ENCODE assay signal across 26 cellular contexts in the genomic region with DNA sequence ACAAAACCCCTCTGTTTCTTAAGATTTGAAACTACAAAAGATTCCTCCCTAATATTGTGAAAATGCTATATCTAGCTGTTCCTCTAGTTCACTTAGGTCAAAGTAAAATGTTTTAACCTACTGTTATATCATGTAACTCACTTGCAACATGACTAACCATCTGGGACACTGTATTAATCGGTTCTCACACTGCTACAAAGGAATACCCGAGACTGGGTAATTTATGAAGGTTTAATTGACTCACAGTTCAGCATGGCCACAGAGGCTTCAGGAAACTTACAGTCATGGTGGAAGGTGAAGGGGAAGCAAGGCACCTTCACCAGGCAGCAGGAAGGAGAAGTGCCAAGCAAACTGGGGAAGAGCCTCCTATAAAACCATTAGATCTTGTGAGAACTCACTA. TPM values are rescaled to one million over a fixed set of nuclear protein-coding genes. Genes with fewer than 3 reads are reported as not detected.
DNase-seq lines count a peak whose midpoint lies in the region; ATAC-seq and TF ChIP-seq lines count a peak whose summit lies in the region.
"Had no signal": no experiment of that assay in that cellular context is flagged by ENCODE, and none has a peak within 500 bp of the region (broad histone marks: within the 10 kb centered on the region; RNA-seq: fewer than 3 reads in every experiment).

No MANE protein-coding gene starts in this region.

- no peak for TF ChIP-seq POLR2A in gastroesophageal sphincter (IDR thresholded peaks at IDR 0.05)

- no peak for TF ChIP-seq CTCF in gastroesophageal sphincter (IDR thresholded peaks at IDR 0.05)

- H3K27me3 ChIP-seq in gastroesophageal sphincter = no peaks in the 10 kb centered on the region
- H3K27me3 ChIP-seq: brain microvascular endothelial cell, esophagus muscularis mucosa, foreskin keratinocyte, heart right ventricle had no signal

- no peaks in the 10 kb centered on the region for H3K27me3 Mint-ChIP-seq in activated naive CD4-positive, alpha-beta T cell treated with anti-CD3 and anti-CD28 coated beads for 36 hours (ENCODE audit: low read depth)
- H3K27me3 Mint-ChIP-seq: activated CD4-positive, alpha-beta T cell treated with anti-CD3 and anti-CD28 coated beads, Interleukin-2, amount 10 ng/mL, durations not matched to agents 7 days and 5 days; naive B cell; stimulated activated naive B cell treated with anti-CD40 and anti-IgM and Interleukin-4, amounts not matched to agents 10 μg/mL and 1 μg/mL and 100 μg/mL, for 72 hours had no signal

- H3K36me3 Mint-ChIP-seq in activated naive CD4-positive, alpha-beta T cell treated with anti-CD3 and anti-CD28 coated beads for 36 hours (ENCODE audit: low read depth) = peaks cover 24% of the 10 kb centered on the region
- peaks cover 0 to 14% of the 10 kb centered on the region in 2 donors for H3K36me3 Mint-ChIP-seq in activated naive CD4-positive, alpha-beta T cell treated with anti-CD3 and anti-CD28 coated beads, Interleukin-2, amount 50 U/mL, for 72 hours
- peaks cover 100% of the 10 kb centered on the region for H3K36me3 Mint-ChIP-seq in stimulated activated effector memory CD8-positive, alpha-beta T cell treated with anti-CD3 and anti-CD28 coated beads, Interleukin-12 subunit alpha, Interleukin-12 subunit beta, amount 100 ng/mL, for 72 hours

- TF ChIP-seq EP300 in gastroesophageal sphincter (IDR thresholded peaks at IDR 0.05) = no peak

- 95 to 100% methylated on average over 1 to 2 of the region's 2 CpGs for WGBS in gastroesophageal sphincter (ENCODE audit: low coverage in 1 of 2), 2 donors

- CTCF ChIA-PET in activated naive CD4-positive, alpha-beta T cell treated with anti-CD3 and anti-CD28 coated beads for 36 hours (lab: Charles Lee) = interaction anchor here (0.6 to 0.7 kb wide), 3 partner anchors 10 to 355 kb away, joined by 3 to 4 read pairs (median 3); no protein-coding TSS in a partner anchor

- H3K27ac Mint-ChIP-seq in activated naive CD4-positive, alpha-beta T cell treated with anti-CD3 and anti-CD28 coated beads for 36 hours = peak overlapping the region; percentile 35
- H3K27ac Mint-ChIP-seq in activated naive CD4-positive, alpha-beta T cell treated with anti-CD3 and anti-CD28 coated beads, Interleukin-2, amount 50 U/mL, for 72 hours = peak overlapping the region in 1 of 2 donors; percentile 76
- peak overlapping the region; percentile 67 for H3K27ac Mint-ChIP-seq in stimulated activated effector memory CD8-positive, alpha-beta T cell treated with anti-CD3 and anti-CD28 coated beads, Interleukin-12 subunit alpha, Interleukin-12 subunit beta, amount 100 ng/mL, for 72 hours
- H3K27ac Mint-ChIP-seq: activated CD4-positive, alpha-beta T cell treated with anti-CD3 and anti-CD28 coated beads, Interleukin-2, amount 10 ng/mL, durations not matched to agents 7 days and 5 days; mesothelial cell of epicardium; naive B cell; stimulated activated naive B cell treated with anti-CD40 and anti-IgM and Interleukin-4, amounts not matched to agents 10 μg/mL and 1 μg/mL and 100 μg/mL, for 72 hours had no signal

- ATAC-seq in activated naive CD4-positive, alpha-beta T cell treated with anti-CD3 and anti-CD28 coated beads, Interleukin-2, amount 50 U/mL, for 72 hours = peak; percentile 47 to 61
- ATAC-seq in stimulated activated effector memory CD8-positive, alpha-beta T cell treated with anti-CD3 and anti-CD28 coated beads, Interleukin-12 subunit alpha, Interleukin-12 subunit beta, amount 100 ng/mL, for 72 hours = peak; percentile 77
- no peak for ATAC-seq in gastroesophageal sphincter
- ATAC-seq: foreskin keratinocyte; heart right ventricle; left ventricle myocardium superior; stimulated activated naive B cell treated with anti-CD40 and anti-IgM and Interleukin-4, amounts not matched to agents 10 μg/mL and 1 μg/mL and 100 μg/mL, for 72 hours had no signal

- H3K9me3 Mint-ChIP-seq in activated naive CD4-positive, alpha-beta T cell treated with anti-CD3 and anti-CD28 coated beads for 36 hours = no peaks in the 10 kb centered on the region
- no peaks in the 10 kb centered on the region for H3K9me3 Mint-ChIP-seq in activated naive CD4-positive, alpha-beta T cell treated with anti-CD3 and anti-CD28 coated beads, Interleukin-2, amount 50 U/mL, for 72 hours
- H3K9me3 Mint-ChIP-seq in stimulated activated effector memory CD8-positive, alpha-beta T cell treated with anti-CD3 and anti-CD28 coated beads, Interleukin-12 subunit alpha, Interleukin-12 subunit beta, amount 100 ng/mL, for 72 hours = no peaks in the 10 kb centered on the region
- H3K9me3 Mint-ChIP-seq: activated CD4-positive, alpha-beta T cell treated with anti-CD3 and anti-CD28 coated beads, Interleukin-2, amount 10 ng/mL, durations not matched to agents 7 days and 5 days; stimulated activated naive B cell treated with anti-CD40 and anti-IgM and Interleukin-4, amounts not matched to agents 10 μg/mL and 1 μg/mL and 100 μg/mL, for 72 hours had no signal

- H3K4me1 ChIP-seq in gastroesophageal sphincter = no peaks in the 10 kb centered on the region
- H3K4me1 ChIP-seq: Caco-2, esophagus muscularis mucosa, HAP-1, heart right ventricle had no signal

- peaks cover 3% of the 10 kb centered on the region for H3K4me1 Mint-ChIP-seq in activated naive CD4-positive, alpha-beta T cell treated with anti-CD3 and anti-CD28 coated beads for 36 hours (ENCODE audit: low read depth)
- peaks cover 12% of the 10 kb centered on the region for H3K4me1 Mint-ChIP-seq in stimulated activated effector memory CD8-positive, alpha-beta T cell treated with anti-CD3 and anti-CD28 coated beads, Interleukin-12 subunit alpha, Interleukin-12 subunit beta, amount 100 ng/mL, for 72 hours
- H3K4me1 Mint-ChIP-seq: mesothelial cell of epicardium; naive B cell; stimulated activated naive B cell treated with anti-CD40 and anti-IgM and Interleukin-4, amounts not matched to agents 10 μg/mL and 1 μg/mL and 100 μg/mL, for 72 hours had no signal

- H3K27ac ChIP-seq in gastroesophageal sphincter = no peak overlapping the region
- H3K27ac ChIP-seq: brain microvascular endothelial cell, esophagus muscularis mucosa, foreskin keratinocyte, heart right ventricle, WERI-Rb-1 had no signal

- peaks cover 0 to 71% of the 10 kb centered on the region in 2 donors for H3K36me3 ChIP-seq in gastroesophageal sphincter

- H3K9me3 ChIP-seq in gastroesophageal sphincter = no peaks in the 10 kb centered on the region
- H3K9me3 ChIP-seq: Caco-2, esophagus muscularis mucosa, HAP-1 had no signal

- no peak overlapping the region for H3K4me3 Mint-ChIP-seq in activated naive CD4-positive, alpha-beta T cell treated with anti-CD3 and anti-CD28 coated beads for 36 hours
- H3K4me3 Mint-ChIP-seq in stimulated activated effector memory CD8-positive, alpha-beta T cell treated with anti-CD3 and anti-CD28 coated beads, Interleukin-12 subunit alpha, Interleukin-12 subunit beta, amount 100 ng/mL, for 72 hours = no peak overlapping the region
- H3K4me3 Mint-ChIP-seq: activated CD4-positive, alpha-beta T cell treated with anti-CD3 and anti-CD28 coated beads, Interleukin-2, amount 10 ng/mL, durations not matched to agents 7 days and 5 days; mesothelial cell of epicardium; naive B cell; stimulated activated naive B cell treated with anti-CD40 and anti-IgM and Interleukin-4, amounts not matched to agents 10 μg/mL and 1 μg/mL and 100 μg/mL, for 72 hours had no signal

- DNase-seq in activated naive CD4-positive, alpha-beta T cell treated with anti-CD3 and anti-CD28 coated beads for 36 hours = no peak
- DNase-seq in activated naive CD4-positive, alpha-beta T cell treated with Interleukin-2 at 50 U/mL for 16 hours = no peak
- DNase-seq in GDM1 (lab: John Stamatoyannopoulos, UW) (peak; percentile 7), middle frontal gyrus (ENCODE audit: extremely low spot score, low spot score) (no peak), NCI-H82 (lab: John Stamatoyannopoulos, UW) (no peak)
- no peak for DNase-seq in activated naive CD4-positive, alpha-beta T cell treated with anti-CD3 and anti-CD28 coated beads, Interleukin-2, amount 50 U/mL, for 72 hours (ENCODE audit: low spot score in 2 of 2)
- no peak for DNase-seq in stimulated activated effector memory CD8-positive, alpha-beta T cell treated with anti-CD3 and anti-CD28 coated beads, Interleukin-12 subunit alpha, Interleukin-12 subunit beta, amount 100 ng/mL, for 72 hours (ENCODE audit: low spot score in 2 of 2)
- DNase-seq: activated CD4-positive, alpha-beta T cell treated with anti-CD3 and anti-CD28 coated beads, Interleukin-2, amount 10 ng/mL, durations not matched to agents 7 days and 5 days; activated effector memory CD4-positive, alpha-beta T cell treated with Interleukin-2 at 50 U/mL for 16 hours; amygdala; brain microvascular endothelial cell; Caco-2; DMS53; foreskin keratinocyte; heart right ventricle; left ventricle myocardium superior; MV-4-11; naive B cell; NCI-H1694 treated with DMSO at 0.1 percent for 48 hours; SIG-M5; stimulated activated naive B cell treated with anti-CD40 and anti-IgM and Interleukin-4, amounts not matched to agents 10 μg/mL and 1 μg/mL and 100 μg/mL, for 72 hours; WERI-Rb-1 had no signal

- no peak overlapping the region for H3K4me3 ChIP-seq in gastroesophageal sphincter
- H3K4me3 ChIP-seq: esophagus muscularis mucosa, HAP-1, heart right ventricle had no signal

- intact Hi-C loops in activated naive CD4-positive, alpha-beta T cell treated with anti-CD3 and anti-CD28 coated beads for 36 hours (cut with micrococcal nuclease) = no loop called here

RNA-seq across cellular contexts. Expression of gene DIMT1, which starts 34.7 kb away (rescaled TPM):
- total RNA-seq in activated naive CD4-positive, alpha-beta T cell treated with anti-CD3 and anti-CD28 coated beads for 36 hours = 10 to 100 TPM; 47.4 to 48.4 TPM
- 10 to 100 TPM; 43.7 to 44.8 TPM for total RNA-seq in activated naive CD4-positive, alpha-beta T cell treated with anti-CD3 and anti-CD28 coated beads, Interleukin-2, amount 50 U/mL, for 72 hours
- 10 to 100 TPM; 21.9 to 39.6 (median 27.5) TPM for total RNA-seq in gastroesophageal sphincter

RNA-seq across cellular contexts. Expression of gene IPO11, which starts 43.5 kb away (rescaled TPM):
- 10 to 100 TPM; 54.8 to 57.2 TPM for total RNA-seq in activated naive CD4-positive, alpha-beta T cell treated with anti-CD3 and anti-CD28 coated beads for 36 hours
- total RNA-seq in activated naive CD4-positive, alpha-beta T cell treated with anti-CD3 and anti-CD28 coated beads, Interleukin-2, amount 50 U/mL, for 72 hours = 10 to 100 TPM; 46.2 to 49.9 TPM
- total RNA-seq in gastroesophageal sphincter = 10 to 100 TPM; 15.8 to 25.1 (median 17.2) TPM
